Comparison of ENCODE assay signal across 8 cellular contexts in genomic region chr12:67268335-67268895, GRCh38. TPM values are rescaled to one million over a fixed set of nuclear protein-coding genes. Genes with fewer than 3 reads are reported as not detected.
DNase-seq lines count a peak whose midpoint lies in the region; ATAC-seq and TF ChIP-seq lines count a peak whose summit lies in the region.

No MANE protein-coding gene starts in this region.

- peak; percentile 85 to 89 (median 88) for ATAC-seq in psoas muscle

- 1 to 2% (median 1%) methylated on average over 19 of the region's 19 CpGs for WGBS in psoas muscle, 3 donors

- peak overlapping the region; percentile 78 for H3K4me3 ChIP-seq in HFF-Myc (replicated peaks; ENCODE audit: low read depth, low read length)
- H3K4me3 ChIP-seq in right atrium auricular region: peak overlapping the region; percentile 80 to 92
- H3K4me3 ChIP-seq in psoas muscle: peak overlapping the region; percentile 93
- H3K4me3 ChIP-seq in uterus: peak overlapping the region; percentile 70 to 97

- peak in 1 of 2 donors; percentile 22 for TF ChIP-seq POLR2A in uterus (IDR thresholded peaks at IDR 0.05)

- H3K36me3 ChIP-seq in right atrium auricular region: no peaks in the 10 kb centered on the region
- H3K36me3 ChIP-seq in psoas muscle (ENCODE audit: insufficient read depth in 1 of 2, low read depth in 1 of 2): no peaks in the 10 kb centered on the region
- no peaks in the 10 kb centered on the region for H3K36me3 ChIP-seq in uterus

- no peak for TF ChIP-seq CTCF in GM10266 (IDR thresholded peaks at IDR 0.05; ENCODE audit: control insufficient read depth, insufficient read depth, low read depth, missing control alignments)
- no peak for TF ChIP-seq CTCF in HFF-Myc (IDR thresholded peaks at IDR 0.05; ENCODE audit: low read depth, low read length, missing control alignments)
- TF ChIP-seq CTCF in right atrium auricular region (IDR thresholded peaks at IDR 0.05): no peak
- no peak for TF ChIP-seq CTCF in psoas muscle (IDR thresholded peaks at IDR 0.05)
- TF ChIP-seq CTCF in uterus (IDR thresholded peaks at IDR 0.05): no peak

- intact Hi-C loops in psoas muscle (cut with DNase I): loop anchor here in 1 of 2 donors (5.0 kb wide), 2 partner anchors 1101 to 1419 kb away; partner anchors contain the start of genes NUP107 and TMBIM4
- intact Hi-C loops in uterus (cut with DNase I; ENCODE audit: low total_unique reads): no loop called here

- no peaks in the 10 kb centered on the region for H3K27me3 ChIP-seq in right atrium auricular region
- H3K27me3 ChIP-seq in psoas muscle (ENCODE audit: insufficient read depth in 3 of 3, low read length in 2 of 3): no peaks in the 10 kb centered on the region
- H3K27me3 ChIP-seq in uterus: no peaks in the 10 kb centered on the region

- H3K4me1 ChIP-seq in right atrium auricular region (peaks cover 0 to 25% of the 10 kb centered on the region in 2 donors), psoas muscle (peaks cover 22% of the 10 kb centered on the region), uterus (peaks cover 1 to 6% of the 10 kb centered on the region in 2 donors)

- H3K9me3 ChIP-seq in right atrium auricular region (no peaks in the 10 kb centered on the region), psoas muscle (no peaks in the 10 kb centered on the region), uterus (no peaks in the 10 kb centered on the region)

- H3K27ac ChIP-seq in right atrium auricular region (peak overlapping the region; percentile 97 to 99), psoas muscle (peak overlapping the region; percentile 93), uterus (peak overlapping the region; percentile 98 to 99)

- peak; percentile 93 for DNase-seq in GM10266 (ENCODE audit: extremely low spot score)
- peak; percentile 100 for DNase-seq in HFF-Myc (ENCODE audit: extremely low read depth, low read depth)
- peak; percentile 98 for DNase-seq in MV-4-11 (lab: John Stamatoyannopoulos, UW)
- DNase-seq in T follicular helper cell (ENCODE audit: low read depth): peak; percentile 82
- peak; percentile 96 for DNase-seq in amniotic stem cell (lab: John Stamatoyannopoulos, UW)
- DNase-seq in right atrium auricular region (ENCODE audit: low spot score): peak; percentile 97
- peak; percentile 78 to 88 for DNase-seq in psoas muscle
- DNase-seq in uterus: peak; percentile 86 to 95

RNA-seq across cellular contexts. Expression of gene CAND1, which starts 0.7 kb away (rescaled TPM):
- total RNA-seq in right atrium auricular region: 10 to 100 TPM; 23.1 to 24.8 TPM
- 10 to 100 TPM; 27.9 to 48.6 (median 32.9) TPM for total RNA-seq in psoas muscle
- 10 to 100 TPM in 2 of 3 donors, 1 to 10 TPM in 1; 9.1 to 14.3 (median 13.2) TPM for polyA plus RNA-seq in psoas muscle
- total RNA-seq in uterus: 100 to 1,000 TPM in 2 of 4 donors, 10 to 100 TPM in 2; 30.2 to 257 (median 92.8) TPM

Comparison
In these comparisons a context has a peak if more than half of its experiments do, and no peak if none do; other contexts are left out.
1. Peak in every context shown above with its lines: DNase-seq, ATAC-seq, H3K4me3 ChIP-seq and H3K27ac ChIP-seq.